1 cellular context compared by ENCODE assay signal in genomic region chr9:33375841-33376321, GRCh38.
TF ChIP-seq lines count a peak whose summit lies in the region.

No MANE protein-coding gene starts in this region.

TF ChIP-seq in K562, 482 proteins besides CTCF, POLR2A, EP300 and RAD21 (continued from another document and continues in another):
- TF ChIP-seq PRDM10 (IDR thresholded peaks at IDR 0.05; ENCODE audit: partially characterized antibody) (peak; percentile 4), FOXJ2 (tag; IDR thresholded peaks at IDR 0.05) (no peak), ZNF583 (CRISPR knock-in tag; IDR thresholded peaks at IDR 0.05) (no peak), HLTF (IDR thresholded peaks at IDR 0.05) (no peak), ZNF3 (CRISPR knock-in tag; IDR thresholded peaks at IDR 0.05) (no peak), CBX3 (IDR thresholded peaks at IDR 0.05; ENCODE audit: borderline replicate concordance in 1 of 2, low read length in 2 of 2) (no peak), HEY1 (CRISPR knock-in tag; IDR thresholded peaks at IDR 0.05; ENCODE audit: borderline replicate concordance) (no peak), ZNF347 (CRISPR knock-in tag; IDR thresholded peaks at IDR 0.05; ENCODE audit: low read depth) (no peak), NR0B1 (IDR thresholded peaks at IDR 0.05; ENCODE audit: partially characterized antibody) (no peak), POLR3G (IDR thresholded peaks at IDR 0.05; ENCODE audit: extremely low read depth, insufficient read length, insufficient replicate concordance) (no peak), ZNF830 (CRISPR knock-in tag; IDR thresholded peaks at IDR 0.05) (no peak), KAT7 (CRISPR knock-in tag; IDR thresholded peaks at IDR 0.05; ENCODE audit: borderline replicate concordance) (no peak), LEF1 (IDR thresholded peaks at IDR 0.05) (no peak), PPARD (CRISPR knock-in tag; IDR thresholded peaks at IDR 0.05) (no peak), KDM2B (CRISPR knock-in tag; IDR thresholded peaks at IDR 0.05) (no peak), ZNF146 (CRISPR knock-in tag; IDR thresholded peaks at IDR 0.05; ENCODE audit: unreplicated experiment) (no peak), YY1 (IDR thresholded peaks at IDR 0.05; ENCODE audit: borderline replicate concordance in 1 of 3, control insufficient read depth in 1 of 3, extremely low read depth in 1 of 3, insufficient read depth in 3 of 3, insufficient read length in 1 of 3, insufficient replicate concordance in 2 of 3, low read depth in 1 of 3, low read length in 2 of 3) (peak in 1 of 3 experiments; percentile 10), SP2 (IDR thresholded peaks at IDR 0.05; ENCODE audit: extremely low read depth, low read depth, low read length, poor library complexity, severe bottlenecking) (no peak), ZNF274 (IDR thresholded peaks at IDR 0.05; ENCODE audit: borderline replicate concordance, low read depth, low read length) (no peak), MAFG (tag; conservative IDR thresholded peaks at IDR 0.05) (peak; percentile 43; the same call in 1 of the 2 replicates), TGIF2 (CRISPR knock-in tag; IDR thresholded peaks at IDR 0.05) (no peak), ZFPM2 (CRISPR knock-in tag; IDR thresholded peaks at IDR 0.05) (no peak), ZNF766 (CRISPR knock-in tag; conservative IDR thresholded peaks at IDR 0.05) (no peak), BRF1 (IDR thresholded peaks at IDR 0.05; ENCODE audit: borderline replicate concordance, extremely low read depth, insufficient read length) (no peak), BDP1 (IDR thresholded peaks at IDR 0.05; ENCODE audit: insufficient read depth, insufficient read length) (no peak), EWSR1 (IDR thresholded peaks at IDR 0.05; ENCODE audit: borderline replicate concordance, low read depth, partially characterized antibody) (no peak), TSC22D4 (tag; IDR thresholded peaks at IDR 0.05) (no peak), ZSCAN32 (CRISPR knock-in tag; IDR thresholded peaks at IDR 0.05) (no peak), ZNF23 (CRISPR knock-in tag; IDR thresholded peaks at IDR 0.05) (no peak), ARID3B (CRISPR knock-in tag; IDR thresholded peaks at IDR 0.05; ENCODE audit: borderline replicate concordance) (no peak), ZNF311 (CRISPR knock-in tag; IDR thresholded peaks at IDR 0.05) (no peak)
- TF ChIP-seq, protein P1, sequence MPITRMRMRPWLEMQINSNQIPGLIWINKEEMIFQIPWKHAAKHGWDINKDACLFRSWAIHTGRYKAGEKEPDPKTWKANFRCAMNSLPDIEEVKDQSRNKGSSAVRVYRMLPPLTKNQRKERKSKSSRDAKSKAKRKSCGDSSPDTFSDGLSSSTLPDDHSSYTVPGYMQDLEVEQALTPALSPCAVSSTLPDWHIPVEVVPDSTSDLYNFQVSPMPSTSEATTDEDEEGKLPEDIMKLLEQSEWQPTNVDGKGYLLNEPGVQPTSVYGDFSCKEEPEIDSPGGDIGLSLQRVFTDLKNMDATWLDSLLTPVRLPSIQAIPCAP (CRISPR knock-in tag; IDR thresholded peaks at IDR 0.05; ENCODE audit: borderline replicate concordance): no peak
- TF ChIP-seq, protein P2, sequence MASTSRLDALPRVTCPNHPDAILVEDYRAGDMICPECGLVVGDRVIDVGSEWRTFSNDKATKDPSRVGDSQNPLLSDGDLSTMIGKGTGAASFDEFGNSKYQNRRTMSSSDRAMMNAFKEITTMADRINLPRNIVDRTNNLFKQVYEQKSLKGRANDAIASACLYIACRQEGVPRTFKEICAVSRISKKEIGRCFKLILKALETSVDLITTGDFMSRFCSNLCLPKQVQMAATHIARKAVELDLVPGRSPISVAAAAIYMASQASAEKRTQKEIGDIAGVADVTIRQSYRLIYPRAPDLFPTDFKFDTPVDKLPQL (IDR thresholded peaks at IDR 0.05; ENCODE audit: extremely low read depth, insufficient read length): no peak
- TF ChIP-seq, protein P3, sequence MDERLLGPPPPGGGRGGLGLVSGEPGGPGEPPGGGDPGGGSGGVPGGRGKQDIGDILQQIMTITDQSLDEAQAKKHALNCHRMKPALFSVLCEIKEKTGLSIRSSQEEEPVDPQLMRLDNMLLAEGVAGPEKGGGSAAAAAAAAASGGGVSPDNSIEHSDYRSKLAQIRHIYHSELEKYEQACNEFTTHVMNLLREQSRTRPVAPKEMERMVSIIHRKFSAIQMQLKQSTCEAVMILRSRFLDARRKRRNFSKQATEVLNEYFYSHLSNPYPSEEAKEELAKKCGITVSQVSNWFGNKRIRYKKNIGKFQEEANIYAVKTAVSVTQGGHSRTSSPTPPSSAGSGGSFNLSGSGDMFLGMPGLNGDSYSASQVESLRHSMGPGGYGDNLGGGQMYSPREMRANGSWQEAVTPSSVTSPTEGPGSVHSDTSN (CRISPR knock-in tag; IDR thresholded peaks at IDR 0.05; ENCODE audit: low read depth): no peak
- TF ChIP-seq, protein P3 (tag; conservative IDR thresholded peaks at IDR 0.05; ENCODE audit: low read depth): no peak
- TF ChIP-seq, protein P4, sequence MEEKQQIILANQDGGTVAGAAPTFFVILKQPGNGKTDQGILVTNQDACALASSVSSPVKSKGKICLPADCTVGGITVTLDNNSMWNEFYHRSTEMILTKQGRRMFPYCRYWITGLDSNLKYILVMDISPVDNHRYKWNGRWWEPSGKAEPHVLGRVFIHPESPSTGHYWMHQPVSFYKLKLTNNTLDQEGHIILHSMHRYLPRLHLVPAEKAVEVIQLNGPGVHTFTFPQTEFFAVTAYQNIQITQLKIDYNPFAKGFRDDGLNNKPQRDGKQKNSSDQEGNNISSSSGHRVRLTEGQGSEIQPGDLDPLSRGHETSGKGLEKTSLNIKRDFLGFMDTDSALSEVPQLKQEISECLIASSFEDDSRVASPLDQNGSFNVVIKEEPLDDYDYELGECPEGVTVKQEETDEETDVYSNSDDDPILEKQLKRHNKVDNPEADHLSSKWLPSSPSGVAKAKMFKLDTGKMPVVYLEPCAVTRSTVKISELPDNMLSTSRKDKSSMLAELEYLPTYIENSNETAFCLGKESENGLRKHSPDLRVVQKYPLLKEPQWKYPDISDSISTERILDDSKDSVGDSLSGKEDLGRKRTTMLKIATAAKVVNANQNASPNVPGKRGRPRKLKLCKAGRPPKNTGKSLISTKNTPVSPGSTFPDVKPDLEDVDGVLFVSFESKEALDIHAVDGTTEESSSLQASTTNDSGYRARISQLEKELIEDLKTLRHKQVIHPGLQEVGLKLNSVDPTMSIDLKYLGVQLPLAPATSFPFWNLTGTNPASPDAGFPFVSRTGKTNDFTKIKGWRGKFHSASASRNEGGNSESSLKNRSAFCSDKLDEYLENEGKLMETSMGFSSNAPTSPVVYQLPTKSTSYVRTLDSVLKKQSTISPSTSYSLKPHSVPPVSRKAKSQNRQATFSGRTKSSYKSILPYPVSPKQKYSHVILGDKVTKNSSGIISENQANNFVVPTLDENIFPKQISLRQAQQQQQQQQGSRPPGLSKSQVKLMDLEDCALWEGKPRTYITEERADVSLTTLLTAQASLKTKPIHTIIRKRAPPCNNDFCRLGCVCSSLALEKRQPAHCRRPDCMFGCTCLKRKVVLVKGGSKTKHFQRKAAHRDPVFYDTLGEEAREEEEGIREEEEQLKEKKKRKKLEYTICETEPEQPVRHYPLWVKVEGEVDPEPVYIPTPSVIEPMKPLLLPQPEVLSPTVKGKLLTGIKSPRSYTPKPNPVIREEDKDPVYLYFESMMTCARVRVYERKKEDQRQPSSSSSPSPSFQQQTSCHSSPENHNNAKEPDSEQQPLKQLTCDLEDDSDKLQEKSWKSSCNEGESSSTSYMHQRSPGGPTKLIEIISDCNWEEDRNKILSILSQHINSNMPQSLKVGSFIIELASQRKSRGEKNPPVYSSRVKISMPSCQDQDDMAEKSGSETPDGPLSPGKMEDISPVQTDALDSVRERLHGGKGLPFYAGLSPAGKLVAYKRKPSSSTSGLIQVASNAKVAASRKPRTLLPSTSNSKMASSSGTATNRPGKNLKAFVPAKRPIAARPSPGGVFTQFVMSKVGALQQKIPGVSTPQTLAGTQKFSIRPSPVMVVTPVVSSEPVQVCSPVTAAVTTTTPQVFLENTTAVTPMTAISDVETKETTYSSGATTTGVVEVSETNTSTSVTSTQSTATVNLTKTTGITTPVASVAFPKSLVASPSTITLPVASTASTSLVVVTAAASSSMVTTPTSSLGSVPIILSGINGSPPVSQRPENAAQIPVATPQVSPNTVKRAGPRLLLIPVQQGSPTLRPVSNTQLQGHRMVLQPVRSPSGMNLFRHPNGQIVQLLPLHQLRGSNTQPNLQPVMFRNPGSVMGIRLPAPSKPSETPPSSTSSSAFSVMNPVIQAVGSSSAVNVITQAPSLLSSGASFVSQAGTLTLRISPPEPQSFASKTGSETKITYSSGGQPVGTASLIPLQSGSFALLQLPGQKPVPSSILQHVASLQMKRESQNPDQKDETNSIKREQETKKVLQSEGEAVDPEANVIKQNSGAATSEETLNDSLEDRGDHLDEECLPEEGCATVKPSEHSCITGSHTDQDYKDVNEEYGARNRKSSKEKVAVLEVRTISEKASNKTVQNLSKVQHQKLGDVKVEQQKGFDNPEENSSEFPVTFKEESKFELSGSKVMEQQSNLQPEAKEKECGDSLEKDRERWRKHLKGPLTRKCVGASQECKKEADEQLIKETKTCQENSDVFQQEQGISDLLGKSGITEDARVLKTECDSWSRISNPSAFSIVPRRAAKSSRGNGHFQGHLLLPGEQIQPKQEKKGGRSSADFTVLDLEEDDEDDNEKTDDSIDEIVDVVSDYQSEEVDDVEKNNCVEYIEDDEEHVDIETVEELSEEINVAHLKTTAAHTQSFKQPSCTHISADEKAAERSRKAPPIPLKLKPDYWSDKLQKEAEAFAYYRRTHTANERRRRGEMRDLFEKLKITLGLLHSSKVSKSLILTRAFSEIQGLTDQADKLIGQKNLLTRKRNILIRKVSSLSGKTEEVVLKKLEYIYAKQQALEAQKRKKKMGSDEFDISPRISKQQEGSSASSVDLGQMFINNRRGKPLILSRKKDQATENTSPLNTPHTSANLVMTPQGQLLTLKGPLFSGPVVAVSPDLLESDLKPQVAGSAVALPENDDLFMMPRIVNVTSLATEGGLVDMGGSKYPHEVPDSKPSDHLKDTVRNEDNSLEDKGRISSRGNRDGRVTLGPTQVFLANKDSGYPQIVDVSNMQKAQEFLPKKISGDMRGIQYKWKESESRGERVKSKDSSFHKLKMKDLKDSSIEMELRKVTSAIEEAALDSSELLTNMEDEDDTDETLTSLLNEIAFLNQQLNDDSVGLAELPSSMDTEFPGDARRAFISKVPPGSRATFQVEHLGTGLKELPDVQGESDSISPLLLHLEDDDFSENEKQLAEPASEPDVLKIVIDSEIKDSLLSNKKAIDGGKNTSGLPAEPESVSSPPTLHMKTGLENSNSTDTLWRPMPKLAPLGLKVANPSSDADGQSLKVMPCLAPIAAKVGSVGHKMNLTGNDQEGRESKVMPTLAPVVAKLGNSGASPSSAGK (IDR thresholded peaks at IDR 0.05): no peak
